1 cellular context compared by ENCODE assay signal in the genomic region with DNA sequence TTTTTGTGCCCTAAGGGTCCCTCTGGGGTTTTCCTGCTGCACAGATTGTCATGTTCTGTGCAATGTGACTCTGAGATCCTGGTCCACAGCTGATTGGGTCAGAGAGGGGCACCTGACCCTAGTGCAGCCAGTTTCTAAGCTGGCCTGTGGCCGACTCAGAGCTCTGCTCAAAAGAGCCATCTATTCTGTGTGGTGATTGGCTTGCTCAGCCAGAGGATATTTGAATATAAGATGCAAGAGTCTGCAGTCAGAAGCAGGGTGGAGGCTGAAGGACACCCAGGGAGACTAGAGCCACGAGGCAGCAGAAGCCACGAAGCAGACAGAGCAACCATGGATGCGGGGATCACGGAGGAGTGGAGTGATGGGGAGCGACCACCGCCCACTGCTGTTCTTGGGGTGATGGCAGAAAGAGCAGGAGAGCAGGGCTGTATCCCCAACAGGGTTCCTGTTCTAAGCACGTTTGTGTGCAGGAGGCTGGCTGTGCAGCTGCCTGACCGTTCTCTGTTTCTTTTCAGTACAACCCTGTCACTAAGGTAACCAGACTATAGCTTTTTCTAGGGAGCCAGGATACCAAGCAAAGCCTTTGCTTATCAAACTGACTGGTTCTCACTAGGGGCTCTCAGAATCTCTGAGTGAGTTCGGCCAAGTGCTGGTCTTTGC.
TF ChIP-seq lines count a peak whose summit lies in the region.

No MANE protein-coding gene starts in this region.

TF ChIP-seq in H1, 55 proteins besides CTCF, POLR2A, EP300 and RAD21 (continued from another document):
- TF ChIP-seq, protein P1, sequence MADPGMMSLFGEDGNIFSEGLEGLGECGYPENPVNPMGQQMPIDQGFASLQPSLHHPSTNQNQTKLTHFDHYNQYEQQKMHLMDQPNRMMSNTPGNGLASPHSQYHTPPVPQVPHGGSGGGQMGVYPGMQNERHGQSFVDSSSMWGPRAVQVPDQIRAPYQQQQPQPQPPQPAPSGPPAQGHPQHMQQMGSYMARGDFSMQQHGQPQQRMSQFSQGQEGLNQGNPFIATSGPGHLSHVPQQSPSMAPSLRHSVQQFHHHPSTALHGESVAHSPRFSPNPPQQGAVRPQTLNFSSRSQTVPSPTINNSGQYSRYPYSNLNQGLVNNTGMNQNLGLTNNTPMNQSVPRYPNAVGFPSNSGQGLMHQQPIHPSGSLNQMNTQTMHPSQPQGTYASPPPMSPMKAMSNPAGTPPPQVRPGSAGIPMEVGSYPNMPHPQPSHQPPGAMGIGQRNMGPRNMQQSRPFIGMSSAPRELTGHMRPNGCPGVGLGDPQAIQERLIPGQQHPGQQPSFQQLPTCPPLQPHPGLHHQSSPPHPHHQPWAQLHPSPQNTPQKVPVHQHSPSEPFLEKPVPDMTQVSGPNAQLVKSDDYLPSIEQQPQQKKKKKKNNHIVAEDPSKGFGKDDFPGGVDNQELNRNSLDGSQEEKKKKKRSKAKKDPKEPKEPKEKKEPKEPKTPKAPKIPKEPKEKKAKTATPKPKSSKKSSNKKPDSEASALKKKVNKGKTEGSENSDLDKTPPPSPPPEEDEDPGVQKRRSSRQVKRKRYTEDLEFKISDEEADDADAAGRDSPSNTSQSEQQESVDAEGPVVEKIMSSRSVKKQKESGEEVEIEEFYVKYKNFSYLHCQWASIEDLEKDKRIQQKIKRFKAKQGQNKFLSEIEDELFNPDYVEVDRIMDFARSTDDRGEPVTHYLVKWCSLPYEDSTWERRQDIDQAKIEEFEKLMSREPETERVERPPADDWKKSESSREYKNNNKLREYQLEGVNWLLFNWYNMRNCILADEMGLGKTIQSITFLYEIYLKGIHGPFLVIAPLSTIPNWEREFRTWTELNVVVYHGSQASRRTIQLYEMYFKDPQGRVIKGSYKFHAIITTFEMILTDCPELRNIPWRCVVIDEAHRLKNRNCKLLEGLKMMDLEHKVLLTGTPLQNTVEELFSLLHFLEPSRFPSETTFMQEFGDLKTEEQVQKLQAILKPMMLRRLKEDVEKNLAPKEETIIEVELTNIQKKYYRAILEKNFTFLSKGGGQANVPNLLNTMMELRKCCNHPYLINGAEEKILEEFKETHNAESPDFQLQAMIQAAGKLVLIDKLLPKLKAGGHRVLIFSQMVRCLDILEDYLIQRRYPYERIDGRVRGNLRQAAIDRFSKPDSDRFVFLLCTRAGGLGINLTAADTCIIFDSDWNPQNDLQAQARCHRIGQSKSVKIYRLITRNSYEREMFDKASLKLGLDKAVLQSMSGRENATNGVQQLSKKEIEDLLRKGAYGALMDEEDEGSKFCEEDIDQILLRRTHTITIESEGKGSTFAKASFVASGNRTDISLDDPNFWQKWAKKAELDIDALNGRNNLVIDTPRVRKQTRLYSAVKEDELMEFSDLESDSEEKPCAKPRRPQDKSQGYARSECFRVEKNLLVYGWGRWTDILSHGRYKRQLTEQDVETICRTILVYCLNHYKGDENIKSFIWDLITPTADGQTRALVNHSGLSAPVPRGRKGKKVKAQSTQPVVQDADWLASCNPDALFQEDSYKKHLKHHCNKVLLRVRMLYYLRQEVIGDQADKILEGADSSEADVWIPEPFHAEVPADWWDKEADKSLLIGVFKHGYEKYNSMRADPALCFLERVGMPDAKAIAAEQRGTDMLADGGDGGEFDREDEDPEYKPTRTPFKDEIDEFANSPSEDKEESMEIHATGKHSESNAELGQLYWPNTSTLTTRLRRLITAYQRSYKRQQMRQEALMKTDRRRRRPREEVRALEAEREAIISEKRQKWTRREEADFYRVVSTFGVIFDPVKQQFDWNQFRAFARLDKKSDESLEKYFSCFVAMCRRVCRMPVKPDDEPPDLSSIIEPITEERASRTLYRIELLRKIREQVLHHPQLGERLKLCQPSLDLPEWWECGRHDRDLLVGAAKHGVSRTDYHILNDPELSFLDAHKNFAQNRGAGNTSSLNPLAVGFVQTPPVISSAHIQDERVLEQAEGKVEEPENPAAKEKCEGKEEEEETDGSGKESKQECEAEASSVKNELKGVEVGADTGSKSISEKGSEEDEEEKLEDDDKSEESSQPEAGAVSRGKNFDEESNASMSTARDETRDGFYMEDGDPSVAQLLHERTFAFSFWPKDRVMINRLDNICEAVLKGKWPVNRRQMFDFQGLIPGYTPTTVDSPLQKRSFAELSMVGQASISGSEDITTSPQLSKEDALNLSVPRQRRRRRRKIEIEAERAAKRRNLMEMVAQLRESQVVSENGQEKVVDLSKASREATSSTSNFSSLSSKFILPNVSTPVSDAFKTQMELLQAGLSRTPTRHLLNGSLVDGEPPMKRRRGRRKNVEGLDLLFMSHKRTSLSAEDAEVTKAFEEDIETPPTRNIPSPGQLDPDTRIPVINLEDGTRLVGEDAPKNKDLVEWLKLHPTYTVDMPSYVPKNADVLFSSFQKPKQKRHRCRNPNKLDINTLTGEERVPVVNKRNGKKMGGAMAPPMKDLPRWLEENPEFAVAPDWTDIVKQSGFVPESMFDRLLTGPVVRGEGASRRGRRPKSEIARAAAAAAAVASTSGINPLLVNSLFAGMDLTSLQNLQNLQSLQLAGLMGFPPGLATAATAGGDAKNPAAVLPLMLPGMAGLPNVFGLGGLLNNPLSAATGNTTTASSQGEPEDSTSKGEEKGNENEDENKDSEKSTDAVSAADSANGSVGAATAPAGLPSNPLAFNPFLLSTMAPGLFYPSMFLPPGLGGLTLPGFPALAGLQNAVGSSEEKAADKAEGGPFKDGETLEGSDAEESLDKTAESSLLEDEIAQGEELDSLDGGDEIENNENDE (IDR thresholded peaks at IDR 0.05; ENCODE audit: insufficient replicate concordance, low read length) = no peak
- TF ChIP-seq BRCA1 (IDR thresholded peaks at IDR 0.05; ENCODE audit: low read depth, low read length) (no peak), RXRA (IDR thresholded peaks at IDR 0.05; ENCODE audit: insufficient read depth, low read depth, low read length) (no peak), EGR1 (IDR thresholded peaks at IDR 0.05; ENCODE audit: borderline replicate concordance, low read depth, low read length) (no peak), MAFK (IDR thresholded peaks at IDR 0.05; ENCODE audit: low read depth, low read length) (no peak), SP4 (IDR thresholded peaks at IDR 0.05; ENCODE audit: low read length) (no peak), CTBP2 (IDR thresholded peaks at IDR 0.05; ENCODE audit: borderline replicate concordance, insufficient read depth, insufficient read length, low read length) (no peak), JUND (IDR thresholded peaks at IDR 0.05; ENCODE audit: low read length) (no peak), CBX5 (IDR thresholded peaks at IDR 0.05; ENCODE audit: low read depth, low read length) (no peak), SRF (IDR thresholded peaks at IDR 0.05; ENCODE audit: low read depth, low read length) (no peak), BACH1 (IDR thresholded peaks at IDR 0.05; ENCODE audit: low read length) (no peak), SIRT6 (IDR thresholded peaks at IDR 0.05; ENCODE audit: low read length) (no peak)
- TF ChIP-seq, protein P2, sequence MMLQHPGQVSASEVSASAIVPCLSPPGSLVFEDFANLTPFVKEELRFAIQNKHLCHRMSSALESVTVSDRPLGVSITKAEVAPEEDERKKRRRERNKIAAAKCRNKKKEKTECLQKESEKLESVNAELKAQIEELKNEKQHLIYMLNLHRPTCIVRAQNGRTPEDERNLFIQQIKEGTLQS (IDR thresholded peaks at IDR 0.05; ENCODE audit: insufficient read depth, low read depth, low read length) = 0 out of 2 replicates have a peak, but pooled peaks have one; percentile 27
- TF ChIP-seq, protein P3, sequence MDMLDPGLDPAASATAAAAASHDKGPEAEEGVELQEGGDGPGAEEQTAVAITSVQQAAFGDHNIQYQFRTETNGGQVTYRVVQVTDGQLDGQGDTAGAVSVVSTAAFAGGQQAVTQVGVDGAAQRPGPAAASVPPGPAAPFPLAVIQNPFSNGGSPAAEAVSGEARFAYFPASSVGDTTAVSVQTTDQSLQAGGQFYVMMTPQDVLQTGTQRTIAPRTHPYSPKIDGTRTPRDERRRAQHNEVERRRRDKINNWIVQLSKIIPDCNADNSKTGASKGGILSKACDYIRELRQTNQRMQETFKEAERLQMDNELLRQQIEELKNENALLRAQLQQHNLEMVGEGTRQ (IDR thresholded peaks at IDR 0.05; ENCODE audit: low read length) = peak; percentile 77
TF ChIP-seq in H1: peak in this region for 4.
